In genomic region chr9:16824545-16825041, GRCh38 we compare ENCODE assay signal across 11 cellular contexts. TPM values are rescaled to one million over a fixed set of nuclear protein-coding genes. Genes with fewer than 3 reads are reported as not detected.
A peak's percentile ranks its signal among the peaks of the same experiment; 100 is the strongest.
DNase-seq lines count a peak whose midpoint lies in the region; TF ChIP-seq lines count a peak whose summit lies in the region.
"Had no signal": no experiment of that assay in that cellular context is flagged by ENCODE, and none has a peak within 500 bp of the region (broad histone marks: within the 10 kb centered on the region; RNA-seq: fewer than 3 reads in every experiment).

No MANE protein-coding gene starts in this region.

- H3K27me3 ChIP-seq in mammary epithelial cell (ENCODE audit: insufficient read depth, low read length) (peaks cover 7% of the 10 kb centered on the region), mesendoderm (ENCODE audit: insufficient read depth, low read length, poor library complexity) (no peaks in the 10 kb centered on the region)
- H3K27me3 ChIP-seq: body of pancreas had no signal

- H3K18ac ChIP-seq in mesendoderm (ENCODE audit: low read length), result no peak overlapping the region

- H4K5ac ChIP-seq in mesendoderm (ENCODE audit: low read length), result no peak overlapping the region

- H2BK120ac ChIP-seq in mesendoderm (ENCODE audit: low read depth, low read length), result no peak overlapping the region

- H3K9ac ChIP-seq in mammary epithelial cell (ENCODE audit: insufficient read depth, low read length) (no peak overlapping the region), mesendoderm (ENCODE audit: low read length) (no peak overlapping the region)

- H3K79me2 ChIP-seq in mammary epithelial cell (ENCODE audit: insufficient read depth, low read length), result no peaks in the 10 kb centered on the region
- no peaks in the 10 kb centered on the region for H3K79me2 ChIP-seq in mesendoderm (ENCODE audit: control insufficient read depth, insufficient read depth, low read length)

- H2BK15ac ChIP-seq in mesendoderm (replicated peaks; ENCODE audit: low read depth), result no peak overlapping the region

- no peak overlapping the region for H2BK5ac ChIP-seq in mesendoderm (ENCODE audit: low read length)

- no peak overlapping the region for H3K56ac ChIP-seq in mesendoderm (ENCODE audit: low read length)

- in situ Hi-C loops in mammary epithelial cell (cut with MboI; ENCODE audit: low sequenced_read_pairs in 2 of 2), result no loop called here

- H3K9me3 ChIP-seq in mammary epithelial cell (replicated peaks; ENCODE audit: insufficient read depth, low read length), result no peaks in the 10 kb centered on the region
- H3K9me3 ChIP-seq: body of pancreas had no signal

- no TSS peak for BruUV-seq in mammary epithelial cell (replicated peaks; lab: Mats Ljungman, UMichigan)

- H2AFZ ChIP-seq in mammary epithelial cell (ENCODE audit: low read depth, low read length), result peak overlapping the region; percentile 30

- dilution Hi-C loops in mammary epithelial cell (cut with HindIII; ENCODE audit: low sequenced_read_pairs), result no loop called here

- WGBS in mammary epithelial cell (ENCODE audit: low coverage, missing lambda C conversion rate), result 0% methylated on average over 3 of the region's 4 CpGs
- WGBS in mesendoderm (ENCODE audit: extremely low coverage, insufficient coverage, low lambda C conversion rate), result no CpG with 5 or more reads among the region's 4 CpGs

- H3K4me3 ChIP-seq in mammary epithelial cell (replicated peaks in 1 of 3; ENCODE audit: insufficient read depth in 1 of 3, low read depth in 2 of 3, low read length in 3 of 3), result no peak overlapping the region
- no peak overlapping the region for H3K4me3 ChIP-seq in mesendoderm (ENCODE audit: low read length)
- H3K4me3 ChIP-seq: body of pancreas had no signal

- no peak overlapping the region for H3K23ac ChIP-seq in mesendoderm (ENCODE audit: low read length)

- no peak overlapping the region for H3K4ac ChIP-seq in mesendoderm (ENCODE audit: low read depth, low read length)

- DNase-seq in DMS153 (lab: John Stamatoyannopoulos, UW), result peak; percentile 94
- peak; percentile 41 to 73 for DNase-seq in NCI-H2081 (lab: John Stamatoyannopoulos, UW)
- peak; percentile 77 for DNase-seq in mammary epithelial cell
- DNase-seq in mesendoderm, result peak; percentile 76
- no peak for DNase-seq in NK-92 treated with Interleukin-12 subunit alpha and Interleukin-12 subunit beta, amount 100 ng/mL, for 24 hours (lab: John Stamatoyannopoulos, UW)
- no peak for DNase-seq in hippocampal formation (lab: John Stamatoyannopoulos, UW)
- DNase-seq in DMS79 treated with DMSO at 0.1 percent for 48 hours (lab: John Stamatoyannopoulos, UW), result no peak
- no peak for DNase-seq in SIG-M5 treated with dmso at 0.1 percent for 504 hours (lab: John Stamatoyannopoulos, UW; ENCODE audit: unreplicated experiment)
- DNase-seq: body of pancreas, Kasumi-1, midbrain had no signal

- H3K4me1 ChIP-seq in mammary epithelial cell (ENCODE audit: insufficient read depth, low read length) (peaks cover 9% of the 10 kb centered on the region), mesendoderm (ENCODE audit: control insufficient read depth, low read depth, low read length) (peaks cover 4% of the 10 kb centered on the region)

- H4K20me1 ChIP-seq in mammary epithelial cell (ENCODE audit: insufficient read depth, low read length), result no peaks in the 10 kb centered on the region

- intact Hi-C loops in mammary epithelial cell (cut with micrococcal nuclease), result no loop called here

- H2AK5ac ChIP-seq in mesendoderm (ENCODE audit: low read length), result no peak overlapping the region

- no peak overlapping the region for H4K8ac ChIP-seq in mesendoderm (ENCODE audit: low read depth, low read length)

- CTCF ChIA-PET in mammary epithelial cell (lab: Charles Lee; ENCODE audit: low non-redundant PET), result no interaction called here

- no peaks in the 10 kb centered on the region for H3K79me1 ChIP-seq in mesendoderm (ENCODE audit: low read length)

- H3K36me3 ChIP-seq in mammary epithelial cell (ENCODE audit: insufficient read depth, low read length) (no peaks in the 10 kb centered on the region), mesendoderm (ENCODE audit: control insufficient read depth, insufficient read depth, low read length) (no peaks in the 10 kb centered on the region)

- H3K4me2 ChIP-seq in mammary epithelial cell (ENCODE audit: insufficient read depth, low read depth, low read length), result no peak overlapping the region
- H3K4me2 ChIP-seq in mesendoderm (ENCODE audit: low read length), result no peak overlapping the region

- peak in 1 of 2 donors; percentile 8 for TF ChIP-seq CTCF in mammary epithelial cell (conservative IDR thresholded peaks at IDR 0.05 in 1 of 2, IDR thresholded peaks at IDR 0.05 in 1 of 2; ENCODE audit: extremely low read depth in 1 of 2, insufficient read depth in 1 of 2, low read depth in 1 of 2, low read length in 2 of 2)

- H3K27ac ChIP-seq in mammary epithelial cell (ENCODE audit: insufficient read depth, low read depth, low read length), result no peak overlapping the region
- H3K27ac ChIP-seq in mesendoderm (ENCODE audit: low read depth, low read length), result no peak overlapping the region
- H3K27ac ChIP-seq: body of pancreas had no signal

RNA-seq across cellular contexts. Expression of gene BNC2, which starts 45.9 kb away (rescaled TPM):
- total RNA-seq in mammary epithelial cell, result under 1 TPM; 0.09 to 0.17 TPM
- polyA plus RNA-seq in mammary epithelial cell, result 0.03 TPM
- polyA minus RNA-seq in mammary epithelial cell, result not detected
- polyA plus RNA-seq in mesendoderm (2013, experiment 1 of 2), result 1.1 TPM
- 1.0 TPM for polyA plus RNA-seq in mesendoderm (2013, experiment 2 of 2)

Comparison
In these comparisons a context has a peak if more than half of its experiments do, and no peak if none do; other contexts are left out.
1. DNase-seq: peak in DMS153 (single experiment), NCI-H2081 (2 of 2), mammary epithelial cell (single experiment) and mesendoderm (single experiment); none in NK-92 treated with Interleukin-12 subunit alpha and Interleukin-12 subunit beta, amount 100 ng/mL, for 24 hours (single experiment), hippocampal formation (0 of 2), DMS79 treated with DMSO at 0.1 percent for 48 hours (single experiment) and SIG-M5 treated with dmso at 0.1 percent for 504 hours (single experiment).